In the genomic region with DNA sequence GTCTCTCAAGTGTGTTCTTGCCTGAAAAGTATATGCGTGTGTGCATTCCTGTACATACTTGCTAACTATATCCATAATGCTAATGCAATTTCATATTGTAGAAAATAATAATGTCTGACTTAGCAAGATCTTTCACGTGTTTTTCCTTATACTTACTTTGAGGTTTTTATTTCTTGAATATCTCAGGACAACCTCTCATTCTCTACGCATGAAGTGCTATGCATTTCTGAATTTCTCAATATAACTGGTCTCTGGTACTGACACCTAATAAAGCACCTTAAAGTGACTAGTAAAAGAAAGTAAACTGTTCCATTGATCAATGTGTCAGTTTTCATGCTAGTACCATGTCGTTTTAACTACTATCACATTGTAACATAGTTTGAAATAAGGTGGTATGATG, we compare ENCODE assay signal across 31 cellular contexts.
"Had no signal": no experiment of that assay in that cellular context is flagged by ENCODE, and none has a peak within 500 bp of the region (broad histone marks: within the 10 kb centered on the region; RNA-seq: fewer than 3 reads in every experiment).

No MANE protein-coding gene starts in this region.

- H3K27me3 ChIP-seq: adrenal gland, ascending aorta, body of pancreas, brain microvascular endothelial cell, breast epithelium, cardiac muscle cell had no signal

- ATAC-seq: activated naive CD4-positive, alpha-beta T cell treated with anti-CD3 and anti-CD28 coated beads, Interleukin-2, amount 50 U/mL, for 72 hours; activated naive CD8-positive, alpha-beta T cell treated with anti-CD3 and anti-CD28 coated beads, Interleukin-2, amount 50 U/mL, for 24 hours; activated T-cell treated with anti-CD3 and anti-CD28 coated beads, Interleukin-2, amount 50 U/mL, for 4 hours; activated T-cell treated with anti-CD3 and anti-CD28 coated beads, Interleukin-2, amount 50 U/mL, for 72 hours; activated T-helper 17 cell treated with anti-CD3 and anti-CD28 coated beads, Interleukin-2, amount 50 U/mL, for 72 hours; body of pancreas had no signal

- DNase-seq: activated effector memory CD4-positive, alpha-beta T cell treated with anti-CD3 and anti-CD28 coated beads, Interleukin-2, amount 50 U/mL, for 16 hours; activated effector memory CD4-positive, alpha-beta T cell treated with Interleukin-2 at 50 U/mL for 16 hours; activated gamma-delta T cell; activated gamma-delta T cell treated with Interleukin-2 at 50 U/mL for 16 hours; activated naive CD4-positive, alpha-beta T cell; activated naive CD4-positive, alpha-beta T cell treated with anti-CD3 and anti-CD28 coated beads for 36 hours; activated naive CD4-positive, alpha-beta T cell treated with anti-CD3 and anti-CD28 coated beads, Interleukin-2, amount 10 ng/mL, durations not matched to agents 7 days and 5 days; activated naive CD4-positive, alpha-beta T cell treated with anti-CD3 and anti-CD28 coated beads, Interleukin-2, amount 50 U/mL, for 16 hours; activated naive CD4-positive, alpha-beta T cell treated with Interleukin-2 at 50 U/mL for 16 hours; activated naive CD8-positive, alpha-beta T cell treated with anti-CD3 and anti-CD28 coated beads for 36 hours; activated naive CD8-positive, alpha-beta T cell treated with anti-CD3 and anti-CD28 coated beads, Interleukin-2, amount 10 ng/mL, durations not matched to agents 7 days and 5 days; activated naive CD8-positive, alpha-beta T cell treated with anti-CD3 and anti-CD28 coated beads, Interleukin-2, amount 50 U/mL, for 24 hours; activated T-cell treated with anti-CD3 and anti-CD28 coated beads, Interleukin-2, amount 50 U/mL, for 24 hours; activated T-cell treated with anti-CD3 and anti-CD28 coated beads, Interleukin-2, amount 50 U/mL, for 4 hours; activated T-cell treated with anti-CD3 and anti-CD28 coated beads, Interleukin-2, amount 50 U/mL, for 48 hours; activated T-cell treated with anti-CD3 and anti-CD28 coated beads, Interleukin-2, amount 50 U/mL, for 72 hours; adrenal gland; amniotic stem cell; amygdala; anterior cingulate cortex; aorta; body of pancreas; brain microvascular endothelial cell; central memory CD4-positive, alpha-beta T cell had no signal

- H3K36me3 ChIP-seq: adrenal gland, ascending aorta, brain microvascular endothelial cell, breast epithelium, cardiac muscle cell had no signal

- H3K4me3 ChIP-seq: adrenal gland, ascending aorta, body of pancreas, breast epithelium, cardiac muscle cell had no signal

- H3K4me1 ChIP-seq: adrenal gland, ascending aorta, body of pancreas, breast epithelium had no signal

- H3K9me3 ChIP-seq: adrenal gland, ascending aorta, body of pancreas, breast epithelium had no signal

- H3K27ac ChIP-seq: adrenal gland, ascending aorta, body of pancreas, brain microvascular endothelial cell, breast epithelium, cardiac muscle cell had no signal

- FAIRE-seq: astrocyte, bronchial epithelial cell had no signal
